1 cellular context compared by ENCODE assay signal in the genomic region with DNA sequence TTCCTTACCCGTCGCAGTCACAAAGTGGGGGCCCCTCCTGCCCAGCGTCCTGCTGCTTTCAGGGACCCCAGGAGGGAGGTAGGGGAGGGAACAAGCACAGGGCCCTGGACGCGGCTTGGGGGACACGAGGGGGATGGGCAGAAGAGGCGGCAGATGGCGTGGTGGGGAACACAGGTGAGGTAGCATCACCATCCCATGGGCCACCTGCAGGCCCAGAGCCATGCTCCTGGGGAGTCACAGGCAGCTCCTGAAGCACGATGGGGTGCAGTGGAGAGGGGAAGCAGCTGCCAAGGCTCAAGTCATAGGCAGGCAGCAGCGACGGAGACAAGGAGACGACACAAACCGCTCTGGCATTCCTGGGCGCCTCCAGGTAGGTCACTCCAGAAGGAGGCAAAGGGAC.
TF ChIP-seq lines count a peak whose summit lies in the region.

No MANE protein-coding gene starts in this region.

TF ChIP-seq in H1, 55 proteins besides CTCF, POLR2A, EP300 and RAD21:
- no peak for TF ChIP-seq SP4 (IDR thresholded peaks at IDR 0.05; ENCODE audit: low read length)
- TF ChIP-seq RNF2 (IDR thresholded peaks at IDR 0.05; ENCODE audit: borderline replicate concordance, low read depth, low read length, missing control alignments, poor library complexity, severe bottlenecking), result no peak
- TF ChIP-seq NRF1 (IDR thresholded peaks at IDR 0.05; ENCODE audit: low read depth, low read length), result no peak
- no peak for TF ChIP-seq TAF1 (IDR thresholded peaks at IDR 0.05; ENCODE audit: low read depth, low read length)
- no peak for TF ChIP-seq TBP (IDR thresholded peaks at IDR 0.05; ENCODE audit: low read depth, low read length)
- TF ChIP-seq CREB1 (IDR thresholded peaks at IDR 0.05), result no peak
- TF ChIP-seq ATF3 (IDR thresholded peaks at IDR 0.05; ENCODE audit: insufficient read depth, low read depth, low read length), result no peak
- TF ChIP-seq BCL11A (IDR thresholded peaks at IDR 0.05; ENCODE audit: low read depth in 2 of 2, low read length in 2 of 2), result no peak
- no peak for TF ChIP-seq RFX5 (IDR thresholded peaks at IDR 0.05; ENCODE audit: borderline replicate concordance, low read depth, low read length)
- TF ChIP-seq HDAC2 (IDR thresholded peaks at IDR 0.05; ENCODE audit: borderline replicate concordance in 1 of 2, low read depth in 2 of 2, low read length in 2 of 2), result no peak
- TF ChIP-seq TEAD4 (IDR thresholded peaks at IDR 0.05; ENCODE audit: low read depth, low read length), result no peak
- TF ChIP-seq SIRT6 (IDR thresholded peaks at IDR 0.05; ENCODE audit: low read length), result no peak
- no peak for TF ChIP-seq CHD1 (IDR thresholded peaks at IDR 0.05; ENCODE audit: low read depth, low read length)
- TF ChIP-seq, protein P1, sequence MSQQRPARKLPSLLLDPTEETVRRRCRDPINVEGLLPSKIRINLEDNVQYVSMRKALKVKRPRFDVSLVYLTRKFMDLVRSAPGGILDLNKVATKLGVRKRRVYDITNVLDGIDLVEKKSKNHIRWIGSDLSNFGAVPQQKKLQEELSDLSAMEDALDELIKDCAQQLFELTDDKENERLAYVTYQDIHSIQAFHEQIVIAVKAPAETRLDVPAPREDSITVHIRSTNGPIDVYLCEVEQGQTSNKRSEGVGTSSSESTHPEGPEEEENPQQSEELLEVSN (IDR thresholded peaks at IDR 0.05), result no peak
- TF ChIP-seq CBX5 (IDR thresholded peaks at IDR 0.05; ENCODE audit: low read depth, low read length), result no peak
- TF ChIP-seq JUND (IDR thresholded peaks at IDR 0.05; ENCODE audit: low read length), result no peak
- no peak for TF ChIP-seq NANOG (IDR thresholded peaks at IDR 0.05; ENCODE audit: insufficient read depth, low read depth, low read length, poor library complexity, severe bottlenecking)
- TF ChIP-seq POU5F1 (IDR thresholded peaks at IDR 0.05; ENCODE audit: low read depth, low read length), result no peak
- TF ChIP-seq ASH2L (IDR thresholded peaks at IDR 0.05; ENCODE audit: low read length), result no peak
- no peak for TF ChIP-seq SUZ12 (IDR thresholded peaks at IDR 0.05; ENCODE audit: low read length)
